8 cellular contexts compared by ENCODE assay signal in genomic region chr1:231240883-231241735, GRCh38. TPM values are rescaled to one million over a fixed set of nuclear protein-coding genes. Genes with fewer than 3 reads are reported as not detected.
A peak's percentile ranks its signal among the peaks of the same experiment; 100 is the strongest.
DNase-seq lines count a peak whose midpoint lies in the region; ATAC-seq and TF ChIP-seq lines count a peak whose summit lies in the region.

GNPAT (plus strand) TSS chr1:231241212; CDS start chr1:231241379, 167 bp downstream.

- ATAC-seq in CD4-positive, alpha-beta T cell (ENCODE audit: poor library complexity), result peak; percentile 95
- ATAC-seq in GM19397 (IDR thresholded peaks at IDR 0.05; ENCODE audit: unreplicated experiment) (peak; percentile 92), HG03571 (IDR thresholded peaks at IDR 0.05; ENCODE audit: unreplicated experiment) (peak; percentile 96)

- peak; percentile 83 to 93 (median 87) for DNase-seq in CD4-positive, alpha-beta T cell
- peak; percentile 84 for DNase-seq in NK-92 treated with Interleukin-12 subunit alpha and Interleukin-12 subunit beta, amount 100 ng/mL, for 24 hours (lab: John Stamatoyannopoulos, UW)
- DNase-seq in activated CD8-positive, alpha-beta memory T cell treated with anti-CD3 and anti-CD28 coated beads for 24 hours, result peak; percentile 96
- peak; percentile 85 for DNase-seq in effector CD8-positive, alpha-beta T cell (lab: John Stamatoyannopoulos, UW)
- DNase-seq in medulla oblongata (ENCODE audit: extremely low spot score), result peak; percentile 88
- DNase-seq in stimulated activated CD4-positive, alpha-beta T cell treated with anti-CD3 and anti-CD28 coated beads, TNF-alpha, amount 100 ng/mL, for 48 hours (ENCODE audit: low read depth in 3 of 3), result peak; percentile 80 to 83 (median 82)

- peak within 1 kb of the TSS; percentile 67 for H3K27ac ChIP-seq in CD4-positive, alpha-beta T cell (ENCODE audit: low read depth, low read length)

- CTCF ChIA-PET in CD4-positive, alpha-beta T cell (lab: Charles Lee), result no interaction called here

- no peaks in the 10 kb centered on the region for H3K9me3 ChIP-seq in CD4-positive, alpha-beta T cell (ENCODE audit: control insufficient read depth, low read length)

- no peaks in the 10 kb centered on the region for H3K9me3 Mint-ChIP-seq in CD4-positive, alpha-beta T cell

- no peaks in the 10 kb centered on the region for H3K27me3 Mint-ChIP-seq in CD4-positive, alpha-beta T cell

- peaks cover 83% of the 10 kb centered on the region for H3K4me1 Mint-ChIP-seq in CD4-positive, alpha-beta T cell (ENCODE audit: low read depth)

- no peaks in the 10 kb centered on the region for H3K27me3 ChIP-seq in CD4-positive, alpha-beta T cell (ENCODE audit: control insufficient read depth, insufficient read depth, low read length)

- H3K27ac Mint-ChIP-seq in CD4-positive, alpha-beta T cell, result peak within 1 kb of the TSS; percentile 87

- H3K4me3 Mint-ChIP-seq in CD4-positive, alpha-beta T cell, result peak within 1 kb of the TSS; percentile 98

- TF ChIP-seq CTCF in CD4-positive, alpha-beta T cell (IDR thresholded peaks at IDR 0.05), result no peak

- intact Hi-C loops in CD4-positive, alpha-beta T cell (cut with DNase I, micrococcal nuclease), result loop anchor here (2.0 to 10.0 kb wide), 7 partner anchors 94 to 599 kb away; partner anchors contain the start of genes EXOC8 (in 2 of the 2), ARV1 (in 1 of the 2), COG2 (in 1 of the 2) and EGLN1 (in 1 of the 2)

- POLR2A ChIA-PET in CD4-positive, alpha-beta T cell (lab: Charles Lee), result interaction anchor here (0.6 to 2.9 kb wide), 4 partner anchors 96 to 262 kb away, joined by 3 to 20 read pairs (median 4); partner anchors contain the start of genes ARV1, EXOC8, FAM89A and SPRTN

- H3K36me3 Mint-ChIP-seq in CD4-positive, alpha-beta T cell (ENCODE audit: low read depth), result peaks cover 68% of the 10 kb centered on the region

RNA-seq across cellular contexts. Expression of gene GNPAT, which starts in this region (rescaled TPM):
- 10 to 100 TPM; 11.8 to 12.8 TPM for total RNA-seq in CD4-positive, alpha-beta T cell

Comparison
In these comparisons a context has a peak if more than half of its experiments do, and no peak if none do; other contexts are left out.
1. Peak in every context shown above with its lines: DNase-seq, ATAC-seq and H3K27ac ChIP-seq.